Comparison of ENCODE assay signal across 8 cellular contexts in genomic region chr1:31587720-31588423, GRCh38. TPM values are rescaled to one million over a fixed set of nuclear protein-coding genes. Genes with fewer than 3 reads are reported as not detected.
DNase-seq lines count a peak whose midpoint lies in the region; ATAC-seq and TF ChIP-seq lines count a peak whose summit lies in the region.

No MANE protein-coding gene starts in this region.

- no peak overlapping the region for H3K4me3 ChIP-seq in CD8-positive, alpha-beta T cell (ENCODE audit: low read depth, low read length)
- no peak overlapping the region for H3K4me3 ChIP-seq in HL-60 (replicated peaks; ENCODE audit: insufficient read depth, low read length)
- H3K4me3 ChIP-seq in ascending aorta = peak overlapping the region; percentile 46 to 56

- H3K27me3 ChIP-seq in CD8-positive, alpha-beta T cell (ENCODE audit: insufficient read depth, low read length) = peaks cover 4% of the 10 kb centered on the region
- H3K27me3 ChIP-seq in HL-60 (ENCODE audit: insufficient read depth, poor library complexity, severe bottlenecking) (no peaks in the 10 kb centered on the region), ascending aorta (no peaks in the 10 kb centered on the region)

- H3K27ac Mint-ChIP-seq in CD8-positive, alpha-beta T cell = no peak overlapping the region

- ATAC-seq in CD8-positive, alpha-beta T cell = no peak
- ATAC-seq in SK-N-SH treated with all-trans-retinoic acid at 6 μM for 48 hours (peak; percentile 74), GM18909 (IDR thresholded peaks at IDR 0.05; ENCODE audit: poor library complexity, unreplicated experiment) (no peak)

- intact Hi-C loops in CD8-positive, alpha-beta T cell (cut with DNase I, micrococcal nuclease) = no loop called here
- intact Hi-C loops in ascending aorta (cut with DNase I) = loop anchor here (2.0 to 10.0 kb wide), 6 partner anchors 13 to 1884 kb away; partner anchors contain the start of genes PEF1 and ZSCAN20

- CTCF ChIA-PET in CD8-positive, alpha-beta T cell (lab: Charles Lee) = no interaction called here

- TF ChIP-seq CTCF in CD8-positive, alpha-beta T cell (IDR thresholded peaks at IDR 0.05) = no peak
- TF ChIP-seq CTCF in HL-60 (IDR thresholded peaks at IDR 0.05; ENCODE audit: insufficient read depth, low read length) = peak; percentile 70
- TF ChIP-seq CTCF in ascending aorta (IDR thresholded peaks at IDR 0.05) = peak; percentile 28 to 69 (median 65)

- peaks cover 24% of the 10 kb centered on the region for H3K27me3 Mint-ChIP-seq in CD8-positive, alpha-beta T cell (ENCODE audit: low read depth)

- no peaks in the 10 kb centered on the region for H3K9me3 Mint-ChIP-seq in CD8-positive, alpha-beta T cell

- no peaks in the 10 kb centered on the region for H3K36me3 Mint-ChIP-seq in CD8-positive, alpha-beta T cell

- DNase-seq in CD8-positive, alpha-beta T cell = peak in 6 of 7 experiments; percentile 11 to 50 (median 34)
- DNase-seq in HL-60 (ENCODE audit: low read depth in 1 of 2, low spot score in 1 of 2) (peak; percentile 38 to 40), ascending aorta (ENCODE audit: low spot score in 2 of 2) (peak; percentile 70 to 94), iPS-NIHi7 (ENCODE audit: extremely low spot score) (peak; percentile 89)
- peak; percentile 46 for DNase-seq in stimulated activated CD4-positive, alpha-beta T cell treated with anti-CD3 and anti-CD28 coated beads, Interleukin-12 subunit alpha, Interleukin-12 subunit beta, amount 100 ng/mL, for 4 hours
- DNase-seq in effector CD8-positive, alpha-beta T cell (lab: John Stamatoyannopoulos, UW) = no peak

- no peaks in the 10 kb centered on the region for H3K36me3 ChIP-seq in CD8-positive, alpha-beta T cell (ENCODE audit: insufficient read depth, low read length)
- H3K36me3 ChIP-seq in ascending aorta = peaks cover 36 to 39% of the 10 kb centered on the region in 2 donors

- POLR2A ChIA-PET in CD8-positive, alpha-beta T cell (lab: Charles Lee) = no interaction called here

- H3K4me1 Mint-ChIP-seq in CD8-positive, alpha-beta T cell (ENCODE audit: low read depth) = no peaks in the 10 kb centered on the region

- H3K4me1 ChIP-seq in CD8-positive, alpha-beta T cell (ENCODE audit: insufficient read depth, low read length) = no peaks in the 10 kb centered on the region
- H3K4me1 ChIP-seq in ascending aorta = peaks cover 45 to 77% of the 10 kb centered on the region in 2 donors

- H3K4me3 Mint-ChIP-seq in CD8-positive, alpha-beta T cell = no peak overlapping the region

- no peaks in the 10 kb centered on the region for H3K9me3 ChIP-seq in CD8-positive, alpha-beta T cell (ENCODE audit: low read length)
- no peaks in the 10 kb centered on the region for H3K9me3 ChIP-seq in ascending aorta

- no peak overlapping the region for H3K27ac ChIP-seq in CD8-positive, alpha-beta T cell (ENCODE audit: low read depth, low read length)
- H3K27ac ChIP-seq in HL-60 (replicated peaks) (no peak overlapping the region), ascending aorta (peak overlapping the region; percentile 93 to 97)

TF ChIP-seq in SK-N-SH treated with all-trans-retinoic acid at 6 μM for 48 hours, 23 proteins besides CTCF, POLR2A, EP300 and RAD21:
- TF ChIP-seq ISL1 (CRISPR knock-in tag; IDR thresholded peaks at IDR 0.05) (no peak), ZFP3 (CRISPR knock-in tag; IDR thresholded peaks at IDR 0.05) (peak; percentile 80), TOX (CRISPR knock-in tag; IDR thresholded peaks at IDR 0.05; ENCODE audit: borderline replicate concordance) (no peak)

RNA-seq across cellular contexts. Expression of gene TINAGL1, which starts 11.6 kb away (rescaled TPM):
- not detected for total RNA-seq in CD8-positive, alpha-beta T cell
- total RNA-seq in ascending aorta = 1,807 TPM

RNA-seq across cellular contexts. Expression of gene HCRTR1, which starts 29.6 kb away (rescaled TPM):
- total RNA-seq in CD8-positive, alpha-beta T cell = not detected
- total RNA-seq in ascending aorta = not detected

RNA-seq across cellular contexts. Expression of gene PEF1, which starts 56.8 kb away (rescaled TPM):
- 10 to 100 TPM; 35.8 to 36.6 TPM for total RNA-seq in CD8-positive, alpha-beta T cell
- 340 TPM for total RNA-seq in ascending aorta

Comparison
In these comparisons a context has a peak if more than half of its experiments do, and no peak if none do; other contexts are left out.
1. H3K27ac ChIP-seq: peak in ascending aorta (2 of 2); none in CD8-positive, alpha-beta T cell (single experiment) and HL-60 (single experiment).
2. H3K4me3 ChIP-seq: peak in ascending aorta (2 of 2); none in CD8-positive, alpha-beta T cell (single experiment) and HL-60 (single experiment).
3. RNA of gene TINAGL1, which starts 11.6 kb away (total RNA-seq): 1,807 TPM in ascending aorta (single experiment); not detected in CD8-positive, alpha-beta T cell; every median in the first group is over 1,000 times any median in the second.